Comparison of ENCODE assay signal across 8 cellular contexts in the genomic region with DNA sequence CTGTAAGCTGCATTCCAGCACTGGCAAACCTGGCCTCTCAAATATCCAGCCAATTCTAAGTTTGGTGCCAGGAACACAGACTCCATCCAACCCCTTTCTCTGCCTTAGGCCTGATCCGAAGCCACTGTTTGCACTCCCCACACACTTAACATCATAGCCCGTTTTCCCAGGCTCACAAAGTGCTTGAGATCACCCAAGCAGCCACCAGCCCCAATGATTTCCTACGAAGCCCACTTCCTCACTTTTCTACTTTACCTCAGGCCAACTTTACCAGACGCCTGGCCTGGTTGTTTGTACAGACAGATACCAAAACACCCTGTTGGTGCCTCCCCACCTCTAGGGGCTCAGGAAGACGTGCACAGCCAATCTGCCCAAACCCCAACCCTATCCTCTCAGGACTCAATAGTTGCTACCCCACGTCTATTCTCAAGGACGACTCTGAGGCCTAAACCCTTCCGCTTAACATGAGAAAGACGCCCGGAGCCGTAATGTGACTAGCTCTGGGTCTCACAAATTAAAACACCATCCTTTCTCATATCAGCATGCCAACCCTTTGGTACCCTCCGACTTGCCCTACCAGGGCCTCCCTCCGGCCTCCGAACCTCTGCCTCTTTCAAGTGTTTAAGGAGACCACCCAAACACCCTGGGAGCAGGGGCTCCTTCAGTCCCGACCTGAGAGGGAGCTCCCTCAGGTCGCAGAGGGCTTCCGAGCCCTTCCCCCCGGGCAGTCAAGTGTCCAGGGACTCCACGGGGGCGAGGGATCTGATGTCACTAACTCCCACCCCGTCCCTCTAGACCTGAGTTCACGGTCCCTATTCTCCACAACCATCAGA.
DNase-seq lines count a peak whose midpoint lies in the region; ATAC-seq and TF ChIP-seq lines count a peak whose summit lies in the region.

No MANE protein-coding gene starts in this region.

- H3K27ac ChIP-seq in iPS DF 6.9 (ENCODE audit: low read length) (no peak overlapping the region), skin epidermis (peak overlapping the region; percentile 78 to 100 (median 95))

- H3K9me3 ChIP-seq in adipocyte (ENCODE audit: control insufficient read depth, low read length): no peaks in the 10 kb centered on the region
- H3K9me3 ChIP-seq in iPS DF 6.9 (ENCODE audit: control insufficient read depth, insufficient read depth, low read length): no peaks in the 10 kb centered on the region

- TF ChIP-seq CTCF in GM12875 (IDR thresholded peaks at IDR 0.05; ENCODE audit: borderline replicate concordance, insufficient read depth, low read depth, low read length): no peak

- no CpG with 5 or more reads among the region's 22 CpGs for WGBS in iPS DF 6.9 (ENCODE audit: insufficient coverage, insufficient read length)

- H3K27me3 ChIP-seq in adipocyte (replicated peaks; ENCODE audit: control insufficient read depth, insufficient read depth, low read length) (no peaks in the 10 kb centered on the region), iPS DF 6.9 (ENCODE audit: control insufficient read depth, insufficient read depth, low read length) (no peaks in the 10 kb centered on the region)

- peak overlapping the region; percentile 99 for H3K9ac ChIP-seq in adipocyte (ENCODE audit: low read length)

- peaks cover 14% of the 10 kb centered on the region for H3K36me3 ChIP-seq in adipocyte (ENCODE audit: control insufficient read depth, insufficient read depth, low read length, severe bottlenecking)
- H3K36me3 ChIP-seq in iPS DF 6.9 (ENCODE audit: control insufficient read depth, insufficient read depth, low read length): no peaks in the 10 kb centered on the region

- H3K4me1 ChIP-seq in adipocyte (ENCODE audit: control insufficient read depth, insufficient read depth, low read length) (peaks cover 30% of the 10 kb centered on the region), iPS DF 6.9 (ENCODE audit: control insufficient read depth, insufficient read depth, low read length) (peaks cover 9% of the 10 kb centered on the region)

- H3K4me3 ChIP-seq in GM12875 (ENCODE audit: low read depth, low read length) (peak overlapping the region; percentile 68), adipocyte (ENCODE audit: low read length) (peak overlapping the region; percentile 93), iPS DF 6.9 (ENCODE audit: low read length) (peak overlapping the region; percentile 78; the same call in 1 of the 2 replicates), skin epidermis (peak overlapping the region; percentile 43 to 96 (median 57))

- peak; percentile 59 for DNase-seq in adipocyte (ENCODE audit: low read depth)
- no peak for DNase-seq in iPS DF 6.9 (ENCODE audit: low read depth, low spot score)
- no peak for DNase-seq in UCSD-AML1 (lab: John Stamatoyannopoulos, UW; ENCODE audit: unreplicated experiment)
- no peak for DNase-seq in NK-92 (lab: John Stamatoyannopoulos, UW; ENCODE audit: unreplicated experiment)
- no peak for DNase-seq in DMS 273 treated with DMSO at 0.1 percent for 48 hours (lab: John Stamatoyannopoulos, UW)

- ATAC-seq in HG02642 (IDR thresholded peaks at IDR 0.05; ENCODE audit: poor library complexity, unreplicated experiment): no peak
